Comparison of ENCODE assay signal across 4 cellular contexts in the genomic region with DNA sequence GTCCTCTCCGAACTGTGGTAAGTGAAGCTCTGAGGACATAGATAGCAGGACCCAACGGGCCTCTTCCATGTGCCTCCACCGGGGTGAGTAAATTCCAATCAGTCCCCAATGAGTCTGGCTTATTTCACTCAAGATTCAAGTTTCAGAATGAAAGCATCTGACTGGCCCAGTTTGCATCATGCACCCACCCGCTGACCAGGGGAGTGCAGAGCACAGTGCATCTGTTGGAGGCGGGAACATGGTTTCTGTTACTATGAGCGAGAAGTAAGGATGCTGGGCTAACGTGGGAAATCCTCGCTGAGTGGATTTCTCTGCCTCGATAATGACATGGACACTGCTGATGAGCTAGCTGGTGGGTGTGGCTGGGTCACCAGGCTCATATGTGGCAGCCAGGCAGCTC. TPM values are rescaled to one million over a fixed set of nuclear protein-coding genes. Genes with fewer than 3 reads are reported as not detected.
"Had no signal": no experiment of that assay in that cellular context is flagged by ENCODE, and none has a peak within 500 bp of the region (broad histone marks: within the 10 kb centered on the region; RNA-seq: fewer than 3 reads in every experiment).

No MANE protein-coding gene starts in this region.

RNA-seq across cellular contexts. Expression of a gene that starts 10.7 kb away (rescaled TPM):
- total RNA-seq: HepG2, K562 had no signal

RNA-seq across cellular contexts. Expression of a gene that starts 11.8 kb away (rescaled TPM):
- total RNA-seq: GM23338, HT-29 had no signal
